22 cellular contexts compared by ENCODE assay signal in the genomic region with DNA sequence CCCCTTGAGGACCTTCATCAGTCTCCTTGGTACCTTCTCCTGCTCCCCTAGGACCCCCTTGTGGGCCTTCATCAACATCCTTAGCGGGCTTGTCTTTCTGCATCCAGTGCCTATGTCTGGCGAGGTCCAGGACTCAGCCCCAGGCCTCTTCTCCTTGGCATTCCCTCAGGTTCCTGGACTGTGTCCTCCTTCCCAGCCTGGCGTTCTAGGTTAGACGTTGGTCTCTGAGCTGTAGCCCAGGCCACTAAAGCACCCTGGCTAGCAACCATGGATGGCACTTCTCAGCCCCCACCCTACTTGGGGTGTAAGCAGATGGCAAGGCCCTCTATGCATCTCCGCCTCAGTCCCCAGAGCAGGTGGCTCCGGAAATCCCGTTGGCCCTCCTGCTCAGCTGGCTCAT. TPM values are rescaled to one million over a fixed set of nuclear protein-coding genes. Genes with fewer than 3 reads are reported as not detected.
DNase-seq lines count a peak whose midpoint lies in the region; ATAC-seq, FAIRE-seq and TF ChIP-seq lines count a peak whose summit lies in the region.
"Had no signal": no experiment of that assay in that cellular context is flagged by ENCODE, and none has a peak within 500 bp of the region (broad histone marks: within the 10 kb centered on the region; RNA-seq: fewer than 3 reads in every experiment).

No MANE protein-coding gene starts in this region.

- no peak overlapping the region for H2BK12ac ChIP-seq in H1 (ENCODE audit: low read depth, low read length)

- TF ChIP-seq EP300 in HepG2 (IDR thresholded peaks at IDR 0.05; ENCODE audit: low read depth in 2 of 2, low read length in 2 of 2) (no peak), HepG2 (CRISPR knock-in tag; IDR thresholded peaks at IDR 0.05; ENCODE audit: borderline replicate concordance) (no peak), H1 (IDR thresholded peaks at IDR 0.05; ENCODE audit: borderline replicate concordance in 1 of 2, low read depth in 2 of 2, low read length in 2 of 2) (no peak)

- H4K8ac ChIP-seq in H1 (ENCODE audit: extremely low read depth, insufficient read depth, low read length), result peak overlapping the region; percentile 31; the same call in 1 of the 2 replicates

- no peaks in the 10 kb centered on the region for H3K9me3 ChIP-seq in HepG2 (ENCODE audit: low read length)
- no peaks in the 10 kb centered on the region for H3K9me3 ChIP-seq in right lobe of liver
- H3K9me3 ChIP-seq in H1 (ENCODE audit: insufficient read depth in 2 of 2, low read depth in 1 of 2, low read length in 1 of 2), result no peaks in the 10 kb centered on the region
- H3K9me3 ChIP-seq: BE2C had no signal

- in situ Hi-C loops in HepG2 (cut with HindIII; ENCODE audit: extremely low pct_ligation_motif_present, low pct_unique_long_range_greater_than_20kb), result no loop called here

- TF ChIP-seq RAD21 in HepG2 (CRISPR knock-in tag; IDR thresholded peaks at IDR 0.05) (no peak), H1 (IDR thresholded peaks at IDR 0.05 in 1 of 2, conservative IDR thresholded peaks at IDR 0.05 in 1 of 2; ENCODE audit: low read depth in 2 of 2, low read length in 2 of 2) (no peak)

- no peak overlapping the region for H4K91ac ChIP-seq in H1 (replicated peaks; ENCODE audit: insufficient read length, low read length)

- CTCF ChIA-PET in HepG2 (lab: Yijun Ruan, JAX; ENCODE audit: low intra/inter-chr PET ratio, low total read pairs), result no interaction called here
- CTCF ChIA-PET in H1 (lab: Charles Lee; ENCODE audit: partially characterized antibody), result interaction anchor here (1.1 kb wide), 1 partner anchor 47 kb away, joined by 3 read pairs; no protein-coding TSS in a partner anchor
- CTCF ChIA-PET in activated naive CD4-positive, alpha-beta T cell treated with anti-CD3 and anti-CD28 coated beads, Interleukin-2, amount 10 ng/mL, durations not matched to agents 7 days and 5 days (lab: Charles Lee), result no interaction called here

- H4K5ac ChIP-seq in H1 (ENCODE audit: insufficient read length, low read depth, low read length), result no peak overlapping the region

- no peak overlapping the region for H3K18ac ChIP-seq in H1 (ENCODE audit: extremely low read depth, low read length)

- BruUV-seq in HepG2 (replicated peaks; lab: Mats Ljungman, UMichigan), result no TSS peak

- no peaks in the 10 kb centered on the region for H4K20me1 ChIP-seq in HepG2 (ENCODE audit: insufficient read depth, low read length)
- no peaks in the 10 kb centered on the region for H4K20me1 ChIP-seq in H1 (replicated peaks in 1 of 2; ENCODE audit: control insufficient read depth in 1 of 2, insufficient read depth in 2 of 2, low read length in 2 of 2)

- H2BK5ac ChIP-seq in H1 (ENCODE audit: low read depth, low read length), result no peak overlapping the region

- no peak for TF ChIP-seq POLR2A in HepG2 (IDR thresholded peaks at IDR 0.05; ENCODE audit: insufficient read depth in 1 of 2, low read depth in 2 of 2, low read length in 2 of 2)
- no peak for TF ChIP-seq POLR2A in right lobe of liver (IDR thresholded peaks at IDR 0.05)
- TF ChIP-seq POLR2A in H1 (IDR thresholded peaks at IDR 0.05; ENCODE audit: control extremely low read depth in 1 of 2, low read depth in 2 of 2, low read length in 2 of 2), result no peak

- no peak overlapping the region for H3K27ac ChIP-seq in HepG2 (ENCODE audit: extremely low read length, insufficient read depth, low read length)
- H3K27ac ChIP-seq in right lobe of liver, result no peak overlapping the region
- no peak overlapping the region for H3K27ac ChIP-seq in H1 (ENCODE audit: low read depth, low read length)
- H3K27ac ChIP-seq: HL-60 had no signal

- H3K79me2 ChIP-seq in HepG2 (ENCODE audit: insufficient read depth, low read length), result no peaks in the 10 kb centered on the region
- no peaks in the 10 kb centered on the region for H3K79me2 ChIP-seq in H1 (ENCODE audit: control insufficient read depth in 1 of 2, insufficient read depth in 2 of 2, low read length in 2 of 2)

- no peak overlapping the region for H3K27ac Mint-ChIP-seq in activated naive CD4-positive, alpha-beta T cell treated with anti-CD3 and anti-CD28 coated beads, Interleukin-2, amount 10 ng/mL, durations not matched to agents 7 days and 5 days

- H3K4me3 Mint-ChIP-seq in activated naive CD4-positive, alpha-beta T cell treated with anti-CD3 and anti-CD28 coated beads, Interleukin-2, amount 10 ng/mL, durations not matched to agents 7 days and 5 days, result no peak overlapping the region
- H3K4me3 Mint-ChIP-seq: CD14-positive monocyte, H9 had no signal

- no peak for TF ChIP-seq CTCF in HepG2 (CRISPR knock-in tag; IDR thresholded peaks at IDR 0.05)
- no peak for TF ChIP-seq CTCF in right lobe of liver (IDR thresholded peaks at IDR 0.05)
- no peak for TF ChIP-seq CTCF in H1 (IDR thresholded peaks at IDR 0.05; ENCODE audit: control extremely low read depth in 1 of 3, insufficient read depth in 1 of 3, low read depth in 1 of 3, low read length in 3 of 3)

- no peak overlapping the region for H3K23ac ChIP-seq in H1 (ENCODE audit: insufficient read length)

- H2BK15ac ChIP-seq in H1 (ENCODE audit: low read length), result no peak overlapping the region

- H2AFZ ChIP-seq in HepG2 (ENCODE audit: low read length), result no peak overlapping the region
- no peak overlapping the region for H2AFZ ChIP-seq in H1 (ENCODE audit: low read length)

- intact Hi-C loops in HepG2 (cut with micrococcal nuclease; ENCODE audit: unreplicated experiment) (no loop called here), right lobe of liver (cut with DNase I) (no loop called here)

- ATAC-seq in HepG2, result no peak
- no peak for ATAC-seq in right lobe of liver
- ATAC-seq in HG02610 (IDR thresholded peaks at IDR 0.05; ENCODE audit: unreplicated experiment), result no peak

- H3K36me3 Mint-ChIP-seq in activated naive CD4-positive, alpha-beta T cell treated with anti-CD3 and anti-CD28 coated beads, Interleukin-2, amount 10 ng/mL, durations not matched to agents 7 days and 5 days, result no peaks in the 10 kb centered on the region
- H3K36me3 Mint-ChIP-seq: CD14-positive monocyte; CD4-positive, alpha-beta memory T cell had no signal

- 0 out of 2 replicates have a peak overlapping the region, but pooled peaks have one; percentile 48 for H2BK20ac ChIP-seq in H1 (ENCODE audit: low read length)

- no peaks in the 10 kb centered on the region for H3K79me1 ChIP-seq in H1 (ENCODE audit: low read depth, low read length)

- FAIRE-seq in HepG2 (lab: Jason Lieb, UNC) (no peak), H1 (lab: Jason Lieb, UNC) (no peak)
- FAIRE-seq: A204.1, K562 had no signal

- no peak overlapping the region for H3K14ac ChIP-seq in H1 (ENCODE audit: insufficient read length)

- no peaks in the 10 kb centered on the region for H3K4me1 Mint-ChIP-seq in activated naive CD4-positive, alpha-beta T cell treated with anti-CD3 and anti-CD28 coated beads, Interleukin-2, amount 10 ng/mL, durations not matched to agents 7 days and 5 days
- H3K4me1 Mint-ChIP-seq: CD4-positive, alpha-beta memory T cell had no signal

- 62% methylated on average over 7 of the region's 7 CpGs for WGBS in HepG2 (ENCODE audit: low lambda C conversion rate)
- 93% methylated on average over 4 of the region's 7 CpGs for WGBS in right lobe of liver (ENCODE audit: insufficient coverage, low coverage, low lambda C conversion rate, missing lambda C conversion rate)
- WGBS in H1 (ENCODE audit: extremely low coverage in 1 of 2, insufficient coverage in 1 of 2, insufficient read length in 1 of 2, insufficient replicate concordance in 2 of 2, low coverage in 1 of 2, low lambda C conversion rate in 2 of 2, missing lambda C conversion rate in 1 of 2), 2 experiments, result 94% methylated on average over 7 of the region's 7 CpGs; no CpG with 5 or more reads in 1 of the 2 experiments

- no peak overlapping the region for H3K4ac ChIP-seq in H1 (replicated peaks; ENCODE audit: insufficient read length, low read depth, low read length)

- H3K9me3 Mint-ChIP-seq in activated naive CD4-positive, alpha-beta T cell treated with anti-CD3 and anti-CD28 coated beads, Interleukin-2, amount 10 ng/mL, durations not matched to agents 7 days and 5 days, result no peaks in the 10 kb centered on the region
- H3K9me3 Mint-ChIP-seq: H9 had no signal

- POLR2A ChIA-PET in HepG2 (lab: Yijun Ruan, JAX), result no interaction called here
- POLR2A ChIA-PET in H1 (lab: Charles Lee; ENCODE audit: partially characterized antibody), result no interaction called here

- DNase-seq in HepG2 (ENCODE audit: low spot score) (no peak), right lobe of liver (no peak), NCI-H524 treated with DMSO at 0.1 percent for 48 hours (lab: John Stamatoyannopoulos, UW) (peak; percentile 76), H1 (ENCODE audit: low read depth in 1 of 2, low spot score in 2 of 2) (no peak), iPS-NIHi11 (ENCODE audit: low spot score) (no peak)
- DNase-seq in activated naive CD4-positive, alpha-beta T cell treated with anti-CD3 and anti-CD28 coated beads, Interleukin-2, amount 10 ng/mL, durations not matched to agents 7 days and 5 days, result no peak
- DNase-seq: ACHN; BE2C; CD4-positive, alpha-beta memory T cell; DMS153; DMS79; GDM1; GOT3; H9; IMR-90 had no signal

- no peak overlapping the region for H3K9ac ChIP-seq in HepG2 (ENCODE audit: insufficient read depth, low read depth, low read length)
- H3K9ac ChIP-seq in H1 (replicated peaks in 1 of 4; ENCODE audit: extremely low read depth in 1 of 4, low read depth in 3 of 4, low read length in 3 of 4), result no peak overlapping the region

- H2AK5ac ChIP-seq in H1 (ENCODE audit: low read depth, low read length), result no peak overlapping the region

- H3K27me3 ChIP-seq in HepG2 (ENCODE audit: control insufficient read depth in 1 of 2, insufficient read depth in 2 of 2, low read length in 2 of 2) (peaks cover 6 to 61% of the 10 kb centered on the region in 2 experiments; a peak in 4 of 5 replicates), right lobe of liver (no peaks in the 10 kb centered on the region), H1 (replicated peaks in 1 of 4; ENCODE audit: control insufficient read depth in 3 of 4, extremely low read depth in 1 of 4, insufficient read depth in 3 of 4, low read length in 3 of 4) (no peaks in the 10 kb centered on the region)
- H3K27me3 ChIP-seq: BE2C had no signal

- H3K4me3 ChIP-seq in HepG2 (replicated peaks in 1 of 3; ENCODE audit: insufficient read depth in 1 of 3, low read depth in 2 of 3, low read length in 3 of 3) (no peak overlapping the region), right lobe of liver (no peak overlapping the region), H1 (ENCODE audit: extremely low read depth in 1 of 4, insufficient read depth in 2 of 4, low read depth in 3 of 4, low read length in 4 of 4) (no peak overlapping the region)
- H3K4me3 ChIP-seq: K562 had no signal

- H3K4me1 ChIP-seq in HepG2 (ENCODE audit: insufficient read depth, low read length), result no peaks in the 10 kb centered on the region
- no peaks in the 10 kb centered on the region for H3K4me1 ChIP-seq in right lobe of liver
- peaks cover 0 to 3% (median 0%) of the 10 kb centered on the region in 4 experiments; a peak in 1 of 7 replicates for H3K4me1 ChIP-seq in H1 (replicated peaks in 1 of 4; ENCODE audit: control insufficient read depth in 3 of 4, insufficient read depth in 4 of 4, low read length in 3 of 4)
- H3K4me1 ChIP-seq: BE2C had no signal

- H3K36me3 ChIP-seq in HepG2 (replicated peaks in 1 of 2; ENCODE audit: control insufficient read depth in 1 of 2, insufficient read depth in 2 of 2, low read length in 2 of 2), result no peaks in the 10 kb centered on the region
- H3K36me3 ChIP-seq in right lobe of liver, result no peaks in the 10 kb centered on the region
- no peaks in the 10 kb centered on the region for H3K36me3 ChIP-seq in H1 (ENCODE audit: control insufficient read depth in 2 of 4, insufficient read depth in 4 of 4, low read length in 3 of 4)
- H3K36me3 ChIP-seq: BE2C had no signal

- H3K56ac ChIP-seq in H1 (replicated peaks; ENCODE audit: insufficient read length, low read depth, low read length), result no peak overlapping the region

- no peak overlapping the region for H2BK120ac ChIP-seq in H1 (replicated peaks; ENCODE audit: low read depth, low read length)

- H3K27me3 Mint-ChIP-seq in activated naive CD4-positive, alpha-beta T cell treated with anti-CD3 and anti-CD28 coated beads, Interleukin-2, amount 10 ng/mL, durations not matched to agents 7 days and 5 days, result peaks cover 27% of the 10 kb centered on the region

- H3K23me2 ChIP-seq in H1 (ENCODE audit: low read depth, low read length), result peaks cover 3% of the 10 kb centered on the region; the same call in 1 of the 2 replicates

- H3K4me2 ChIP-seq in HepG2 (ENCODE audit: low read depth, low read length) (no peak overlapping the region), H1 (ENCODE audit: insufficient read depth in 1 of 2, low read depth in 2 of 2, low read length in 2 of 2) (no peak overlapping the region)

RNA-seq across cellular contexts. Expression of gene NNAT, which starts 51.5 kb away (rescaled TPM):
- not detected in 2 replicates for total RNA-seq in HepG2 (2016; rRNA removed; fragmentation: Illumina TruSeq; extraction: Trizol)
- total RNA-seq in HepG2 (2016; cell fraction: cytosol; rRNA removed; fragmentation: Illumina TruSeq; extraction: Trizol; ENCODE audit: low read depth), result not detected in 2 replicates
- total RNA-seq in HepG2 (2016; cell fraction: insoluble cytoplasmic fraction; rRNA removed; fragmentation: Illumina TruSeq; extraction: Trizol), result not detected in 2 replicates
- not detected in 2 replicates for total RNA-seq in HepG2 (2016; cell fraction: membrane; rRNA removed; fragmentation: Illumina TruSeq; extraction: Trizol)
- total RNA-seq in HepG2 (2016; cell fraction: nucleus; rRNA removed; fragmentation: Illumina TruSeq; extraction: Trizol), result not detected in 2 replicates
- polyA plus RNA-seq in HepG2 (2011; rRNA removed), result not detected in 2 replicates
- polyA plus RNA-seq in HepG2 (2011; cell fraction: cytosol; rRNA removed), result not detected in 2 replicates
- polyA plus RNA-seq in HepG2 (2011; cell fraction: nucleus; rRNA removed), result not detected in 2 replicates
- 1.4 and 1.6 TPM in 2 replicates for polyA plus RNA-seq in HepG2 (2012)
- not detected in 2 replicates for polyA plus RNA-seq in HepG2 (2016; cell fraction: cytosol; fragmentation: Illumina TruSeq; extraction: Trizol; ENCODE audit: low read depth)
- polyA plus RNA-seq in HepG2 (2016; cell fraction: insoluble cytoplasmic fraction; fragmentation: Illumina TruSeq; extraction: Trizol; ENCODE audit: low read depth), result not detected in 2 replicates
- polyA plus RNA-seq in HepG2 (2016; cell fraction: membrane; fragmentation: Illumina TruSeq; extraction: Trizol; ENCODE audit: low read depth), result not detected in 2 replicates
- not detected in 2 replicates for polyA plus RNA-seq in HepG2 (2016; cell fraction: nucleus; fragmentation: Illumina TruSeq; extraction: Trizol; ENCODE audit: insufficient read depth, low read depth)
- polyA minus RNA-seq in HepG2 (2011; rRNA and poly(A)+ RNA removed; ENCODE audit: low replicate concordance), result not detected in 2 replicates
- polyA minus RNA-seq in HepG2 (2011; cell fraction: cytosol; rRNA and poly(A)+ RNA removed), result not detected in 2 replicates
- not detected in 2 replicates for polyA minus RNA-seq in HepG2 (2011; cell fraction: nucleus; rRNA and poly(A)+ RNA removed)
- not detected for total RNA-seq in right lobe of liver
- 66.8 and 71.5 TPM in 2 replicates for total RNA-seq in H1 (2021; fragmentation: NEBNext Ultra II Directional; extraction: Animal tissue kit (Norgen Biotek cat#: 25700))
- 175 and 184 TPM in 2 replicates for polyA plus RNA-seq in H1 (2011; rRNA removed)
- 189 TPM for polyA plus RNA-seq in H1 (2011; cell fraction: cytosol; rRNA removed)
- 108 TPM for polyA plus RNA-seq in H1 (2011; cell fraction: nucleus; rRNA removed)
- 95.7 to 129 TPM (median 122 TPM) in 4 replicates for polyA plus RNA-seq in H1 (2012, experiment 1 of 2)
- polyA plus RNA-seq in H1 (2012, experiment 2 of 2), result 151 TPM
- 60.7 TPM for polyA plus RNA-seq in H1 (2013, experiment 1 of 2)
- 75.9 TPM for polyA plus RNA-seq in H1 (2013, experiment 2 of 2)
- polyA minus RNA-seq in H1 (2011; rRNA and poly(A)+ RNA removed), result 52.9 and 63.8 TPM in 2 replicates
- polyA minus RNA-seq in H1 (2011; cell fraction: cytosol; rRNA and poly(A)+ RNA removed), result 35.2 TPM
- 29.1 TPM for polyA minus RNA-seq in H1 (2011; cell fraction: nucleus; rRNA and poly(A)+ RNA removed)
- total RNA-seq: CD4-positive, alpha-beta memory T cell; Daoy; HT1080 had no signal
- polyA plus RNA-seq: CD14-positive monocyte; CD4-positive, alpha-beta memory T cell; K562 had no signal

RNA-seq across cellular contexts. Expression of gene BLCAP, which starts 58.1 kb away (rescaled TPM):
- 34.9 and 52.4 TPM in 2 replicates for total RNA-seq in HepG2 (2016; rRNA removed; fragmentation: Illumina TruSeq; extraction: Trizol)
- total RNA-seq in HepG2 (2016; cell fraction: cytosol; rRNA removed; fragmentation: Illumina TruSeq; extraction: Trizol; ENCODE audit: low read depth), result 17.2 and 22.5 TPM in 2 replicates
- total RNA-seq in HepG2 (2016; cell fraction: insoluble cytoplasmic fraction; rRNA removed; fragmentation: Illumina TruSeq; extraction: Trizol), result 38.0 and 49.3 TPM in 2 replicates
- total RNA-seq in HepG2 (2016; cell fraction: membrane; rRNA removed; fragmentation: Illumina TruSeq; extraction: Trizol), result 51.0 and 56.2 TPM in 2 replicates
- total RNA-seq in HepG2 (2016; cell fraction: nucleus; rRNA removed; fragmentation: Illumina TruSeq; extraction: Trizol), result 51.2 and 62.7 TPM in 2 replicates
- polyA plus RNA-seq in HepG2 (2011; rRNA removed), result 86.8 and 87.3 TPM in 2 replicates
- polyA plus RNA-seq in HepG2 (2011; cell fraction: cytosol; rRNA removed), result 70.1 and 103 TPM in 2 replicates
- polyA plus RNA-seq in HepG2 (2011; cell fraction: nucleus; rRNA removed), result 88.0 and 105 TPM in 2 replicates
- 48.1 and 53.7 TPM in 2 replicates for polyA plus RNA-seq in HepG2 (2012)
- 20.3 and 24.7 TPM in 2 replicates for polyA plus RNA-seq in HepG2 (2016; cell fraction: cytosol; fragmentation: Illumina TruSeq; extraction: Trizol; ENCODE audit: low read depth)
- 48.7 and 55.1 TPM in 2 replicates for polyA plus RNA-seq in HepG2 (2016; cell fraction: insoluble cytoplasmic fraction; fragmentation: Illumina TruSeq; extraction: Trizol; ENCODE audit: low read depth)
- polyA plus RNA-seq in HepG2 (2016; cell fraction: membrane; fragmentation: Illumina TruSeq; extraction: Trizol; ENCODE audit: low read depth), result 52.2 and 55.0 TPM in 2 replicates
- polyA plus RNA-seq in HepG2 (2016; cell fraction: nucleus; fragmentation: Illumina TruSeq; extraction: Trizol; ENCODE audit: insufficient read depth, low read depth), result 97.6 and 101 TPM in 2 replicates
- polyA minus RNA-seq in HepG2 (2011; rRNA and poly(A)+ RNA removed; ENCODE audit: low replicate concordance), result 129 and 137 TPM in 2 replicates
- polyA minus RNA-seq in HepG2 (2011; cell fraction: cytosol; rRNA and poly(A)+ RNA removed), result 28.5 and 36.9 TPM in 2 replicates
- 87.7 and 95.1 TPM in 2 replicates for polyA minus RNA-seq in HepG2 (2011; cell fraction: nucleus; rRNA and poly(A)+ RNA removed)
- total RNA-seq in right lobe of liver, result 10 to 100 TPM; 32.7 to 75.5 (median 47.8) TPM
- total RNA-seq in H1 (2021; fragmentation: NEBNext Ultra II Directional; extraction: Animal tissue kit (Norgen Biotek cat#: 25700)), result 51.1 and 60.3 TPM in 2 replicates
- polyA plus RNA-seq in H1 (2011; rRNA removed), result 69.2 and 72.2 TPM in 2 replicates
- polyA plus RNA-seq in H1 (2011; cell fraction: cytosol; rRNA removed), result 68.8 TPM
- 57.1 TPM for polyA plus RNA-seq in H1 (2011; cell fraction: nucleus; rRNA removed)
- 39.7 to 48.2 TPM (median 45.8 TPM) in 4 replicates for polyA plus RNA-seq in H1 (2012, experiment 1 of 2)
- polyA plus RNA-seq in H1 (2012, experiment 2 of 2), result 36.4 TPM
- polyA plus RNA-seq in H1 (2013, experiment 1 of 2), result 48.3 TPM
- polyA plus RNA-seq in H1 (2013, experiment 2 of 2), result 52.3 TPM
- polyA minus RNA-seq in H1 (2011; rRNA and poly(A)+ RNA removed), result 48.7 and 61.2 TPM in 2 replicates
- 29.9 TPM for polyA minus RNA-seq in H1 (2011; cell fraction: cytosol; rRNA and poly(A)+ RNA removed)
- 46.8 TPM for polyA minus RNA-seq in H1 (2011; cell fraction: nucleus; rRNA and poly(A)+ RNA removed)

Comparison
In these comparisons a context has a peak if more than half of its experiments do, and no peak if none do; other contexts are left out.
1. RNA of gene NNAT, which starts 51.5 kb away (total RNA-seq): 66.8 to 71.5 TPM in H1; not detected in HepG2 and not detected in right lobe of liver; every median in the first group is over 10 times any median in the second.